8 cellular contexts compared by ENCODE assay signal in the genomic region with DNA sequence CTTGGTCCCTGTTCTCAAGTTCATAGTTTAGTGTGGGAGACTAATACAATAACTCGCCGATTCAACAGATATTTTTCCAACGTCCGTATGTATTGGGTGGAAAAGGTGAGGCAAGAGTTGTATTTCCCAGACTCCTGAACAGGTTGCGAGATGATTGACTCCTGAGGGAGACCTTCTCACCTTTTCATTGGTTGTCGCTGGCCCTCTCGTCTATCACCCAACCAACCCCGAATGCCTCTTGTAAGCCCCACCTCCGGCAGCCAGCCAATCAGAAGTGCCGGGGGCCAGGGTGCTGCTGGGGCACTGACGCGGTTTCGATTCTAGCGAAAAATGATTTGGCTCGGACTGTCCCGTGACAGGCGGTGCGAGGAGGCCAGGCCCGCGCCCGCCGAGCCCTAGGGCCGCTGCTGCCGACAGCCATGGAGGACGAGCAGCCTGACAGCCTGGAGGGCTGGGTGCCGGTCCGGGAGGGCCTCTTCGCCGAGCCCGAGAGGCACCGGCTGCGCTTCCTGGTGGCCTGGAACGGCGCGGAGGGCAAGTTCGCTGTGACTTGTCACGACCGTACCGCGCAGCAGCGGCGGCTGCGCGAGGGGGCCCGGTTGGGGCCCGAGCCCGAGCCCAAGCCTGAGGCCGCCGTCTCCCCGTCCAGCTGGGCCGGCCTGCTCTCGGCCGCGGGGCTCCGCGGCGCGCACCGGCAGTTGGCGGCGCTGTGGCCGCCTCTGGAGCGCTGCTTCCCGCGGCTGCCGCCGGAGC. TPM values are rescaled to one million over a fixed set of nuclear protein-coding genes. Genes with fewer than 3 reads are reported as not detected.
DNase-seq lines count a peak whose midpoint lies in the region; ATAC-seq, FAIRE-seq and TF ChIP-seq lines count a peak whose summit lies in the region.

WHAMM (plus strand) TSS at position 321 of the 753 bp plus-strand sequence; CDS start at position 420, 99 bp downstream.

- H3K9ac ChIP-seq in endocrine pancreas (ENCODE audit: control insufficient read depth, insufficient read depth, low read length) (peak within 1 kb of the TSS; percentile 95), mesendoderm (ENCODE audit: low read length) (peak within 1 kb of the TSS; percentile 90)

- POLR2A ChIA-PET in Caco-2 (lab: Charles Lee), result interaction anchor here (2.8 kb wide), 1 partner anchor 59 kb away, joined by 16 read pairs; no protein-coding TSS in a partner anchor

- H3K18ac ChIP-seq in mesendoderm (ENCODE audit: low read length), result peak within 1 kb of the TSS; percentile 81

- peak within 1 kb of the TSS; percentile 79 for H3K27ac ChIP-seq in mesendoderm (ENCODE audit: low read depth, low read length)

- H3K27ac Mint-ChIP-seq in Caco-2 (ENCODE audit: unreplicated experiment), result peak within 1 kb of the TSS; percentile 81
- H3K27ac Mint-ChIP-seq in activated CD8-positive, alpha-beta memory T cell treated with anti-CD3 and anti-CD28 coated beads, Interleukin-2, amount 10 ng/mL, durations not matched to agents 7 days and 5 days, result peak within 1 kb of the TSS; percentile 89

- H3K56ac ChIP-seq in mesendoderm (ENCODE audit: low read length), result peak within 1 kb of the TSS; percentile 93

- H3K27me3 Mint-ChIP-seq in Caco-2 (ENCODE audit: insufficient read depth, unreplicated experiment), result no peaks in the 10 kb centered on the region
- peaks cover 8% of the 10 kb centered on the region for H3K27me3 Mint-ChIP-seq in activated CD8-positive, alpha-beta memory T cell treated with anti-CD3 and anti-CD28 coated beads, Interleukin-2, amount 10 ng/mL, durations not matched to agents 7 days and 5 days

- H3K4me3 Mint-ChIP-seq in Caco-2 (ENCODE audit: unreplicated experiment), result peak within 1 kb of the TSS; percentile 87
- peak within 1 kb of the TSS; percentile 88 for H3K4me3 Mint-ChIP-seq in activated CD8-positive, alpha-beta memory T cell treated with anti-CD3 and anti-CD28 coated beads, Interleukin-2, amount 10 ng/mL, durations not matched to agents 7 days and 5 days

- H2BK15ac ChIP-seq in mesendoderm (replicated peaks; ENCODE audit: low read depth), result no peak within 1 kb of the TSS

- no peaks in the 10 kb centered on the region for H3K36me3 ChIP-seq in Caco-2 (ENCODE audit: control insufficient read depth, insufficient read depth, low read length)
- H3K36me3 ChIP-seq in endocrine pancreas (ENCODE audit: control insufficient read depth, insufficient read depth, low read length), result peaks cover 4% of the 10 kb centered on the region
- peaks cover 2% of the 10 kb centered on the region for H3K36me3 ChIP-seq in mesendoderm (ENCODE audit: control insufficient read depth, insufficient read depth, low read length)

- no peaks in the 10 kb centered on the region for H3K79me2 ChIP-seq in mesendoderm (ENCODE audit: control insufficient read depth, insufficient read depth, low read length)

- no peak for FAIRE-seq in HTR-8/SVneo (lab: Jason Lieb, UNC)

- no CpG with 5 or more reads among the region's 67 CpGs for WGBS in mesendoderm (ENCODE audit: extremely low coverage, insufficient coverage, low lambda C conversion rate)

- peaks cover 1% of the 10 kb centered on the region for H3K79me1 ChIP-seq in mesendoderm (ENCODE audit: low read length)

- peaks cover 9% of the 10 kb centered on the region for H3K4me1 Mint-ChIP-seq in Caco-2 (ENCODE audit: low read depth, unreplicated experiment)
- H3K4me1 Mint-ChIP-seq in activated CD8-positive, alpha-beta memory T cell treated with anti-CD3 and anti-CD28 coated beads, Interleukin-2, amount 10 ng/mL, durations not matched to agents 7 days and 5 days, result peaks cover 22% of the 10 kb centered on the region

- H3K9me3 Mint-ChIP-seq in Caco-2 (ENCODE audit: unreplicated experiment), result no peaks in the 10 kb centered on the region
- H3K9me3 Mint-ChIP-seq in activated CD8-positive, alpha-beta memory T cell treated with anti-CD3 and anti-CD28 coated beads, Interleukin-2, amount 10 ng/mL, durations not matched to agents 7 days and 5 days (ENCODE audit: low read depth), result no peaks in the 10 kb centered on the region

- H3K4me3 ChIP-seq in Caco-2 (ENCODE audit: low read depth, low read length) (peak within 1 kb of the TSS; percentile 87), endocrine pancreas (ENCODE audit: control insufficient read depth, insufficient read depth, low read length) (peak within 1 kb of the TSS; percentile 98), mesendoderm (ENCODE audit: low read length) (peak within 1 kb of the TSS; percentile 72)

- H2BK5ac ChIP-seq in mesendoderm (ENCODE audit: low read length), result no peak within 1 kb of the TSS

- no TSS peak for BruUV-seq in Caco-2 (replicated peaks; lab: Mats Ljungman, UMichigan)

- no peaks in the 10 kb centered on the region for H3K27me3 ChIP-seq in Caco-2 (replicated peaks; ENCODE audit: control insufficient read depth, insufficient read depth, low read length)
- H3K27me3 ChIP-seq in endocrine pancreas (ENCODE audit: control insufficient read depth, insufficient read depth, low read length), result no peaks in the 10 kb centered on the region
- H3K27me3 ChIP-seq in mesendoderm (ENCODE audit: insufficient read depth, low read length, poor library complexity), result no peaks in the 10 kb centered on the region

- H4K8ac ChIP-seq in mesendoderm (ENCODE audit: low read depth, low read length), result no peak within 1 kb of the TSS

- H3K9me3 ChIP-seq in Caco-2, result no peaks in the 10 kb centered on the region
- H3K9me3 ChIP-seq in endocrine pancreas (ENCODE audit: control insufficient read depth, low read length), result no peaks in the 10 kb centered on the region

- H3K36me3 Mint-ChIP-seq in Caco-2 (ENCODE audit: insufficient read depth, unreplicated experiment), result peaks cover 15% of the 10 kb centered on the region
- peaks cover 24% of the 10 kb centered on the region for H3K36me3 Mint-ChIP-seq in activated CD8-positive, alpha-beta memory T cell treated with anti-CD3 and anti-CD28 coated beads, Interleukin-2, amount 10 ng/mL, durations not matched to agents 7 days and 5 days

- H3K4me1 ChIP-seq in Caco-2 (no peaks in the 10 kb centered on the region), endocrine pancreas (ENCODE audit: control insufficient read depth, insufficient read depth, low read length) (peaks cover 4% of the 10 kb centered on the region), mesendoderm (ENCODE audit: control insufficient read depth, low read depth, low read length) (no peaks in the 10 kb centered on the region)

- H2AK5ac ChIP-seq in mesendoderm (ENCODE audit: low read length), result no peak within 1 kb of the TSS

- H3K23ac ChIP-seq in mesendoderm (ENCODE audit: low read length), result peak within 1 kb of the TSS; percentile 97

- ATAC-seq in GM21367 (IDR thresholded peaks at IDR 0.05; ENCODE audit: unreplicated experiment), result peak; percentile 71
- ATAC-seq in activated CD8-positive, alpha-beta memory T cell treated with anti-CD3 and anti-CD28 coated beads, Interleukin-2, amount 10 ng/mL, durations not matched to agents 7 days and 5 days, result peak; percentile 97

- H3K4me2 ChIP-seq in mesendoderm (ENCODE audit: low read length), result peak within 1 kb of the TSS; percentile 61

- intact Hi-C loops in Caco-2 (cut with micrococcal nuclease; ENCODE audit: unreplicated experiment), result loop anchor here (1.0 to 10.0 kb wide), 4 partner anchors 59 to 243 kb away; partner anchors contain the start of genes C15orf40 and RAMAC

- CTCF ChIA-PET in Caco-2 (lab: Charles Lee), result interaction anchor here (1.0 kb wide), 1 partner anchor 59 kb away, joined by 3 read pairs; no protein-coding TSS in a partner anchor
- CTCF ChIA-PET in activated CD8-positive, alpha-beta memory T cell treated with anti-CD3 and anti-CD28 coated beads, Interleukin-2, amount 10 ng/mL, durations not matched to agents 7 days and 5 days (lab: Charles Lee), result interaction anchor here (0.7 to 1.8 kb wide), 4 partner anchors 12 to 59 kb away, joined by 3 to 9 read pairs (median 4); no protein-coding TSS in a partner anchor

- no peak within 1 kb of the TSS for H2BK120ac ChIP-seq in mesendoderm (ENCODE audit: low read depth, low read length)

- peak within 1 kb of the TSS; percentile 94 for H3K4ac ChIP-seq in mesendoderm (ENCODE audit: low read depth, low read length)

- TF ChIP-seq CTCF in Caco-2 (IDR thresholded peaks at IDR 0.05; ENCODE audit: insufficient read depth in 1 of 2, low read depth in 1 of 2, low read length in 1 of 2, severe bottlenecking in 1 of 2, unreplicated experiment in 1 of 2), result no peak

- no peak within 1 kb of the TSS for H4K5ac ChIP-seq in mesendoderm (ENCODE audit: low read length)

- DNase-seq in Caco-2, result peak; percentile 97 to 98
- peak; percentile 98 for DNase-seq in HTR-8/SVneo (ENCODE audit: insufficient read length, low spot score)
- peak; percentile 94 for DNase-seq in NOMO-1 treated with DMSO at 0.1 percent for 48 hours (lab: John Stamatoyannopoulos, UW; ENCODE audit: unreplicated experiment)
- DNase-seq in activated CD8-positive, alpha-beta memory T cell treated with anti-CD3 and anti-CD28 coated beads, Interleukin-2, amount 10 ng/mL, durations not matched to agents 7 days and 5 days, result peak; percentile 98
- DNase-seq in mesendoderm, result peak; percentile 98
- peak; percentile 89 for DNase-seq in stimulated activated CD8-positive, alpha-beta memory T cell treated with anti-CD3 and anti-CD28 coated beads, Interleukin-15, amount 100 ng/mL, for 1 hour (ENCODE audit: low read depth)

RNA-seq across cellular contexts. Expression of gene WHAMM, which starts in this region (rescaled TPM):
- total RNA-seq in Caco-2 (2022), result 7.4 and 7.8 TPM in 2 replicates
- 10 to 100 TPM in 1 of 2 experiments, 1 to 10 TPM in 1; 9.1 to 11.0 TPM for total RNA-seq in activated CD8-positive, alpha-beta memory T cell treated with anti-CD3 and anti-CD28 coated beads, Interleukin-2, amount 10 ng/mL, durations not matched to agents 7 days and 5 days
- 1.8 TPM for polyA plus RNA-seq in mesendoderm (2013, experiment 1 of 2)
- polyA plus RNA-seq in mesendoderm (2013, experiment 2 of 2), result 2.3 TPM

Comparison
In these comparisons a context has a peak if more than half of its experiments do, and no peak if none do; other contexts are left out.
1. Peak in every context shown above with its lines: DNase-seq, ATAC-seq, H3K4me3 ChIP-seq and H3K27ac ChIP-seq.